ENCODE assay signal across 8 cellular contexts in genomic region chr1:150696995-150697927, GRCh38. TPM values are rescaled to one million over a fixed set of nuclear protein-coding genes. Genes with fewer than 3 reads are reported as not detected.
DNase-seq lines count a peak whose midpoint lies in the region; ATAC-seq and TF ChIP-seq lines count a peak whose summit lies in the region.

Gene GOLPH3L, minus strand, starts transcription at chr1:150697154. Its CDS starts 2,316 bp downstream, at chr1:150694838.

- TF ChIP-seq CTCF in DND-41 (IDR thresholded peaks at IDR 0.05; ENCODE audit: borderline replicate concordance, extremely low read depth, low read length, poor library complexity, severe bottlenecking) (no peak), LNCaP clone FGC (IDR thresholded peaks at IDR 0.05; ENCODE audit: control insufficient read depth, extremely low read depth, insufficient read depth) (no peak), RWPE1 (conservative IDR thresholded peaks at IDR 0.05; ENCODE audit: low read depth) (no peak), natural killer cell (IDR thresholded peaks at IDR 0.05) (no peak)

- peaks cover 6% of the 10 kb centered on the region for H3K4me1 Mint-ChIP-seq in activated T-helper 17 cell treated with anti-CD3 and anti-CD28 coated beads, Interleukin-2, amount 50 U/mL, for 72 hours
- H3K4me1 Mint-ChIP-seq in natural killer cell: peaks cover 13 to 19% of the 10 kb centered on the region in 2 donors

- H3K9me3 ChIP-seq in DND-41 (ENCODE audit: insufficient read depth, low read length, severe bottlenecking): no peaks in the 10 kb centered on the region

- peaks cover 25% of the 10 kb centered on the region for H3K36me3 ChIP-seq in DND-41 (ENCODE audit: insufficient read depth, low read length)

- DNase-seq in DND-41 (peak; percentile 97), GOT3 (lab: John Stamatoyannopoulos, UW) (peak; percentile 59), LNCaP clone FGC (ENCODE audit: low read depth) (peak; percentile 100), RWPE1 (ENCODE audit: low spot score) (peak; percentile 96), fibroblast of peridontal ligament (ENCODE audit: extremely low read depth) (peak; percentile 98), natural killer cell (peak; percentile 74)
- DNase-seq in stimulated activated naive CD4-positive, alpha-beta T cell treated with Interleukin-2 at 50 U/mL for 16 hours (lab: John Stamatoyannopoulos, UW): peak; percentile 90

- CTCF ChIA-PET in RWPE1 (lab: Yijun Ruan, JAX): interaction anchor here (0.6 to 1.0 kb wide), 2 partner anchors 136 to 208 kb away, joined by 3 to 4 read pairs; no protein-coding TSS in a partner anchor

- intact Hi-C loops in natural killer cell (cut with micrococcal nuclease): loop anchor here (5.0 kb wide), 1 partner anchor 135 kb away; no protein-coding TSS in a partner anchor

- H3K4me3 Mint-ChIP-seq in activated T-helper 17 cell treated with anti-CD3 and anti-CD28 coated beads, Interleukin-2, amount 50 U/mL, for 72 hours: peak within 1 kb of the TSS; percentile 89
- peak within 1 kb of the TSS; percentile 94 for H3K4me3 Mint-ChIP-seq in natural killer cell

- peaks cover 4% of the 10 kb centered on the region for H3K27me3 Mint-ChIP-seq in activated T-helper 17 cell treated with anti-CD3 and anti-CD28 coated beads, Interleukin-2, amount 50 U/mL, for 72 hours
- peaks cover 0 to 4% of the 10 kb centered on the region in 2 donors for H3K27me3 Mint-ChIP-seq in natural killer cell (ENCODE audit: low read depth in 2 of 2)

- peaks cover 30% of the 10 kb centered on the region for H3K4me1 ChIP-seq in DND-41 (ENCODE audit: insufficient read depth, low read length)

- peak within 1 kb of the TSS; percentile 84 for H3K27ac ChIP-seq in DND-41 (ENCODE audit: low read length)
- peak within 1 kb of the TSS; percentile 14; the same call in 1 of the 2 replicates for H3K27ac ChIP-seq in RWPE1

- peak within 1 kb of the TSS; percentile 92 for H3K27ac Mint-ChIP-seq in activated T-helper 17 cell treated with anti-CD3 and anti-CD28 coated beads, Interleukin-2, amount 50 U/mL, for 72 hours
- peak within 1 kb of the TSS; percentile 66 to 80 for H3K27ac Mint-ChIP-seq in natural killer cell

- peak within 1 kb of the TSS; percentile 91 for H2AFZ ChIP-seq in DND-41 (ENCODE audit: low read depth, low read length)

- H3K27me3 ChIP-seq in DND-41 (ENCODE audit: insufficient read depth, low read length, poor library complexity): peaks cover 4% of the 10 kb centered on the region

- peak; percentile 99 for ATAC-seq in DND-41 (ENCODE audit: insufficient read depth, low read depth)
- peak; percentile 100 for ATAC-seq in activated T-helper 17 cell treated with anti-CD3 and anti-CD28 coated beads, Interleukin-2, amount 50 U/mL, for 72 hours (replicated peaks)
- peak; percentile 98 to 100 (median 99) for ATAC-seq in natural killer cell

- POLR2A ChIA-PET in RWPE1 (lab: Yijun Ruan, JAX; ENCODE audit: low non-redundant PET): interaction anchor here (0.6 to 0.7 kb wide), 2 partner anchors 29 to 148 kb away, joined by 3 to 4 read pairs; partner anchors contain the start of gene ADAMTSL4

- H3K9me3 Mint-ChIP-seq in activated T-helper 17 cell treated with anti-CD3 and anti-CD28 coated beads, Interleukin-2, amount 50 U/mL, for 72 hours: no peaks in the 10 kb centered on the region
- H3K9me3 Mint-ChIP-seq in natural killer cell: no peaks in the 10 kb centered on the region

- peaks cover 34% of the 10 kb centered on the region for H3K79me2 ChIP-seq in DND-41 (ENCODE audit: insufficient read depth, low read length)

- peak within 1 kb of the TSS; percentile 96 to 97 for H3K4me3 ChIP-seq in DND-41 (ENCODE audit: low read depth in 1 of 2, low read length in 2 of 2)
- H3K4me3 ChIP-seq in LNCaP clone FGC (ENCODE audit: low read depth, low read length): peak within 1 kb of the TSS; percentile 65

- H3K9ac ChIP-seq in DND-41 (ENCODE audit: low read depth, low read length): peak within 1 kb of the TSS; percentile 61

- peaks cover 34% of the 10 kb centered on the region for H3K36me3 Mint-ChIP-seq in activated T-helper 17 cell treated with anti-CD3 and anti-CD28 coated beads, Interleukin-2, amount 50 U/mL, for 72 hours (ENCODE audit: low read depth)
- peaks cover 5% of the 10 kb centered on the region for H3K36me3 Mint-ChIP-seq in natural killer cell

- H3K4me2 ChIP-seq in DND-41 (ENCODE audit: insufficient read depth, low read length): peak within 1 kb of the TSS; percentile 85

- H4K20me1 ChIP-seq in DND-41 (ENCODE audit: insufficient read depth, low read length): no peaks in the 10 kb centered on the region

RNA-seq across cellular contexts. Expression of gene GOLPH3L, which starts in this region (rescaled TPM):
- 10 to 100 TPM; 13.0 to 18.7 TPM for total RNA-seq in activated T-helper 17 cell treated with anti-CD3 and anti-CD28 coated beads, Interleukin-2, amount 50 U/mL, for 72 hours
- total RNA-seq in natural killer cell: 10 to 100 TPM in 2 of 3 donors, 1 to 10 TPM in 1; 6.2 to 13.6 (median 10.3) TPM

Comparison
In these comparisons a context has a peak if more than half of its experiments do, and no peak if none do; other contexts are left out.
1. Peak in every context shown above with its lines: DNase-seq, ATAC-seq, H3K4me3 ChIP-seq and H3K27ac ChIP-seq.